ENCODE assay signal across 29 cellular contexts in genomic region chr10:121583258-121583657, GRCh38. TPM values are rescaled to one million over a fixed set of nuclear protein-coding genes. Genes with fewer than 3 reads are reported as not detected.
"Had no signal": no experiment of that assay in that cellular context is flagged by ENCODE, and none has a peak within 500 bp of the region (broad histone marks: within the 10 kb centered on the region; RNA-seq: fewer than 3 reads in every experiment).

No MANE protein-coding gene starts in this region.

- H3K9me3 ChIP-seq: colonic mucosa, gastrocnemius medialis, heart left ventricle had no signal

- H3K27me3 Mint-ChIP-seq: activated CD4-positive, alpha-beta memory T cell treated with anti-CD3 and anti-CD28 coated beads, Interleukin-2, amount 10 ng/mL, durations not matched to agents 7 days and 5 days; activated CD4-positive, alpha-beta T cell treated with anti-CD3 and anti-CD28 coated beads, Interleukin-2, amount 10 ng/mL, durations not matched to agents 7 days and 5 days; activated T-cell treated with anti-CD3 and anti-CD28 coated beads, Interleukin-2, amount 50 U/mL, for 24 hours had no signal

- H3K4me1 Mint-ChIP-seq: activated CD4-positive, alpha-beta memory T cell treated with anti-CD3 and anti-CD28 coated beads, Interleukin-2, amount 10 ng/mL, durations not matched to agents 7 days and 5 days; activated CD4-positive, alpha-beta T cell treated with anti-CD3 and anti-CD28 coated beads, Interleukin-2, amount 10 ng/mL, durations not matched to agents 7 days and 5 days; activated T-helper 17 cell treated with anti-CD3 and anti-CD28 coated beads, Interleukin-2, amount 50 U/mL, for 72 hours had no signal

- DNase-seq: activated CD4-positive, alpha-beta memory T cell treated with anti-CD3 and anti-CD28 coated beads, Interleukin-2, amount 10 ng/mL, durations not matched to agents 7 days and 5 days; activated CD4-positive, alpha-beta T cell treated with anti-CD3 and anti-CD28 coated beads for 1 hour; activated CD4-positive, alpha-beta T cell treated with anti-CD3 and anti-CD28 coated beads for 4 hours; activated CD4-positive, alpha-beta T cell treated with anti-CD3 and anti-CD28 coated beads, Interleukin-2, amount 10 ng/mL, durations not matched to agents 7 days and 5 days; activated CD4-positive, alpha-beta T cell treated with anti-CD3 and anti-CD28 coated beads, Interleukin-2, amount 50 U/mL, for 4 hours; activated CD8-positive, alpha-beta memory T cell treated with anti-CD3 and anti-CD28 coated beads, Interleukin-2, amount 50 U/mL, for 48 hours; activated effector memory CD4-positive, alpha-beta T cell treated with Interleukin-2 at 50 U/mL for 16 hours; activated gamma-delta T cell treated with Interleukin-2 at 50 U/mL for 16 hours; activated naive CD4-positive, alpha-beta T cell treated with anti-CD3 and anti-CD28 coated beads, Interleukin-2, amount 50 U/mL, for 16 hours; activated naive CD4-positive, alpha-beta T cell treated with Interleukin-2 at 50 U/mL for 16 hours; activated T-cell treated with anti-CD3 and anti-CD28 coated beads for 4 hours; activated T-cell treated with anti-CD3 and anti-CD28 coated beads, Interleukin-2, amount 50 U/mL, for 24 hours; amniotic stem cell; anterior cingulate cortex; brain microvascular endothelial cell; central memory CD4-positive, alpha-beta T cell; cerebellar nuclear complex; colonic mucosa; effector CD8-positive, alpha-beta T cell; foreskin keratinocyte; gastrocnemius medialis; glutamatergic neuron; heart left ventricle; T-helper 2 cell had no signal

- H3K4me1 ChIP-seq: colonic mucosa, gastrocnemius medialis, heart left ventricle had no signal

- H3K36me3 Mint-ChIP-seq: activated naive CD8-positive, alpha-beta T cell had no signal

- ATAC-seq: activated T-helper 17 cell treated with anti-CD3 and anti-CD28 coated beads, Interleukin-2, amount 50 U/mL, for 72 hours; esophagus mucosa; foreskin keratinocyte; gastrocnemius medialis; heart left ventricle had no signal

- H3K27me3 ChIP-seq: brain microvascular endothelial cell, colonic mucosa, foreskin keratinocyte, gastrocnemius medialis, heart left ventricle had no signal

- H3K36me3 ChIP-seq: brain microvascular endothelial cell, colonic mucosa, gastrocnemius medialis, heart left ventricle had no signal

- H3K27ac Mint-ChIP-seq: activated CD4-positive, alpha-beta memory T cell treated with anti-CD3 and anti-CD28 coated beads, Interleukin-2, amount 10 ng/mL, durations not matched to agents 7 days and 5 days; activated CD4-positive, alpha-beta T cell treated with anti-CD3 and anti-CD28 coated beads, Interleukin-2, amount 10 ng/mL, durations not matched to agents 7 days and 5 days; activated naive CD8-positive, alpha-beta T cell; activated T-cell treated with anti-CD3 and anti-CD28 coated beads, Interleukin-2, amount 50 U/mL, for 24 hours; activated T-helper 17 cell treated with anti-CD3 and anti-CD28 coated beads, Interleukin-2, amount 50 U/mL, for 72 hours had no signal

- H3K27ac ChIP-seq: brain microvascular endothelial cell, colonic mucosa, foreskin keratinocyte, gastrocnemius medialis, heart left ventricle had no signal

- H3K4me3 Mint-ChIP-seq: activated CD4-positive, alpha-beta memory T cell treated with anti-CD3 and anti-CD28 coated beads, Interleukin-2, amount 10 ng/mL, durations not matched to agents 7 days and 5 days; activated CD4-positive, alpha-beta T cell treated with anti-CD3 and anti-CD28 coated beads, Interleukin-2, amount 10 ng/mL, durations not matched to agents 7 days and 5 days; activated naive CD8-positive, alpha-beta T cell; activated T-cell treated with anti-CD3 and anti-CD28 coated beads, Interleukin-2, amount 50 U/mL, for 24 hours; activated T-helper 17 cell treated with anti-CD3 and anti-CD28 coated beads, Interleukin-2, amount 50 U/mL, for 72 hours had no signal

- H3K9me3 Mint-ChIP-seq: activated CD4-positive, alpha-beta memory T cell treated with anti-CD3 and anti-CD28 coated beads, Interleukin-2, amount 10 ng/mL, durations not matched to agents 7 days and 5 days; activated T-cell treated with anti-CD3 and anti-CD28 coated beads, Interleukin-2, amount 50 U/mL, for 24 hours had no signal

- H3K4me3 ChIP-seq: colonic mucosa, gastrocnemius medialis, heart left ventricle had no signal

RNA-seq across cellular contexts. Expression of gene FGFR2, which starts 15.0 kb away (rescaled TPM):
- total RNA-seq: activated CD4-positive, alpha-beta T cell treated with anti-CD3 and anti-CD28 coated beads, Interleukin-2, amount 10 ng/mL, durations not matched to agents 7 days and 5 days; activated T-helper 17 cell treated with anti-CD3 and anti-CD28 coated beads, Interleukin-2, amount 50 U/mL, for 72 hours; endothelial cell of umbilical vein; T-helper 1 cell treated with Interleukin-12 subunit alpha and Interleukin-12 subunit beta and Interleukin-4 antibody, amounts not matched to agents 30 ng/mL and 1 ng/mL, for 36 hours had no signal
